24 cellular contexts compared by ENCODE assay signal in the genomic region with DNA sequence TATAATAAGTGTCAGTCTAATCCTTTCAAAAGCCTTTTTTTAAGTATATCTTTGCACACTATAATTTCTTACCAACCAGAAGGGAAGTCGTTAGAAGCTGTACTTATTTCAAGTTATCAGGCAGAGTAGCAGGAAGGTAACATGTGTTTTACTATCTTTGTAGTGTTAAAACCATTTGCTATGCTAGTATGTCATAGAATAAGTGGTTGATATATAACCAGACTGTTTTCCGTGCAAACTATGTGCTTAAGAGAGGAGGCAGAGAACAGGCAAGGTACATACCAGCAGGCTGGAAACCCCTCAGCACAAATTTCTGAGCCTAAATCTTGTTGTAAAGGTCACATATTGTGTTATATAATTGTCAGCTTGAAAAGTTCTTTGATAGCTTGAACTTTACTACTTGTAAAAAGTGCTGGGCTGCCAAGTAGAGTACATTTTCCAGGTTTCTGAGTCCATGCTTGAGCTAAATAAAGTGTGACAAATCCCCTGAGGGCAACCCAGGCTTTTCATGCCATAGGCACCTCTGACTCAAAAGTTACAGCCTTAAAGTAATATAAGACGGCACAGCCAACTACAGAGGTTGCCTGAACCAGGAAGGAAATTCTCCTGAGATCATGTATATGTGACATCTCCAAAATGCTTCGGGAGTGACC.
DNase-seq lines count a peak whose midpoint lies in the region; ATAC-seq, FAIRE-seq and TF ChIP-seq lines count a peak whose summit lies in the region.
"Had no signal": no experiment of that assay in that cellular context is flagged by ENCODE, and none has a peak within 500 bp of the region (broad histone marks: within the 10 kb centered on the region; RNA-seq: fewer than 3 reads in every experiment).

No MANE protein-coding gene starts in this region.

- DNase-seq in H54 (ENCODE audit: insufficient read length, low spot score), result no peak
- peak; percentile 16 for DNase-seq in epithelial cell of prostate (ENCODE audit: low read depth, low spot score)
- no peak for DNase-seq in osteocyte (ENCODE audit: extremely low spot score, unreplicated experiment)
- DNase-seq in C1 segment of cervical spinal cord (lab: John Stamatoyannopoulos, UW), result no peak
- DNase-seq in activated effector memory CD4-positive, alpha-beta T cell treated with anti-CD3 and anti-CD28 coated beads, Interleukin-2, amount 50 U/mL, for 16 hours, result no peak
- DNase-seq in stimulated activated CD4-positive, alpha-beta T cell treated with anti-CD3 and anti-CD28 coated beads, Interleukin-12 subunit alpha, Interleukin-12 subunit beta, amount 100 ng/mL, for 4 hours, result no peak
- DNase-seq: activated CD8-positive, alpha-beta memory T cell treated with anti-CD3 and anti-CD28 coated beads, Interleukin-2, amount 10 ng/mL, durations not matched to agents 7 days and 5 days; anterior cingulate cortex; Caco-2; H7; left lung; NCI-H1105 treated with DMSO at 0.1 percent for 48 hours; NCI-H748 treated with DMSO at 0.1 percent for 48 hours; occipital lobe; stimulated activated CD4-positive, alpha-beta T cell treated with anti-CD3 and anti-CD28 coated beads, Interleukin-4, amount 100 ng/mL, for 1 hour; substantia nigra; T1000; uterus had no signal

- peak; percentile 64 for FAIRE-seq in H54 (lab: Jason Lieb, UNC)
- FAIRE-seq: frontal cortex had no signal

- H3K36me3 Mint-ChIP-seq in osteocyte (ENCODE audit: unreplicated experiment), result no peaks in the 10 kb centered on the region
- H3K36me3 Mint-ChIP-seq: activated CD8-positive, alpha-beta memory T cell treated with anti-CD3 and anti-CD28 coated beads, Interleukin-2, amount 10 ng/mL, durations not matched to agents 7 days and 5 days had no signal

- no peaks in the 10 kb centered on the region for H3K27me3 Mint-ChIP-seq in osteocyte (ENCODE audit: unreplicated experiment)
- H3K27me3 Mint-ChIP-seq: activated CD8-positive, alpha-beta memory T cell treated with anti-CD3 and anti-CD28 coated beads, Interleukin-2, amount 10 ng/mL, durations not matched to agents 7 days and 5 days had no signal

- no peaks in the 10 kb centered on the region for H3K79me2 ChIP-seq in OCI-LY3 (ENCODE audit: low read length)

- TF ChIP-seq POLR2A in H54 (IDR thresholded peaks at IDR 0.05; ENCODE audit: low read depth, low read length), result no peak

- H3K4me1 Mint-ChIP-seq in osteocyte (ENCODE audit: unreplicated experiment), result peaks cover 20% of the 10 kb centered on the region
- H3K4me1 Mint-ChIP-seq: activated CD8-positive, alpha-beta memory T cell treated with anti-CD3 and anti-CD28 coated beads, Interleukin-2, amount 10 ng/mL, durations not matched to agents 7 days and 5 days had no signal

- H3K36me3 ChIP-seq in OCI-LY3 (replicated peaks; ENCODE audit: low read depth, low read length), result no peaks in the 10 kb centered on the region
- H3K36me3 ChIP-seq: left lung, uterus had no signal

- H3K4me3 ChIP-seq in OCI-LY3 (ENCODE audit: low read length), result no peak overlapping the region
- H3K4me3 ChIP-seq: left lung, skin epidermis, uterus had no signal

- H3K4me3 Mint-ChIP-seq in osteocyte (ENCODE audit: unreplicated experiment), result no peak overlapping the region
- H3K4me3 Mint-ChIP-seq: activated CD8-positive, alpha-beta memory T cell treated with anti-CD3 and anti-CD28 coated beads, Interleukin-2, amount 10 ng/mL, durations not matched to agents 7 days and 5 days had no signal

- no peak overlapping the region for H3K27ac ChIP-seq in OCI-LY3 (ENCODE audit: low read length)
- no peak overlapping the region for H3K27ac ChIP-seq in epithelial cell of prostate
- H3K27ac ChIP-seq: KMS-11, left lung, skin epidermis, uterus had no signal

- H3K4me2 ChIP-seq in OCI-LY3 (ENCODE audit: low read length), result no peak overlapping the region
- H3K4me2 ChIP-seq: KMS-11 had no signal

- no peak for TF ChIP-seq CTCF in OCI-LY3 (IDR thresholded peaks at IDR 0.05; ENCODE audit: low read depth, low read length)
- no peak for TF ChIP-seq CTCF in osteocyte (IDR thresholded peaks at IDR 0.05)

- peak overlapping the region; percentile 8; the same call in 1 of the 2 replicates for H2AFZ ChIP-seq in OCI-LY3 (ENCODE audit: low read depth, low read length)

- H4K20me1 ChIP-seq in OCI-LY3 (ENCODE audit: insufficient read depth, low read length), result no peaks in the 10 kb centered on the region

- H3K9me3 ChIP-seq in OCI-LY3 (ENCODE audit: insufficient read depth, low read length), result no peaks in the 10 kb centered on the region
- H3K9me3 ChIP-seq: Caco-2, left lung, uterus had no signal

- H3K9me3 Mint-ChIP-seq in osteocyte (ENCODE audit: unreplicated experiment), result no peaks in the 10 kb centered on the region

- H3K4me1 ChIP-seq in OCI-LY3 (ENCODE audit: low read length), result no peaks in the 10 kb centered on the region
- H3K4me1 ChIP-seq: Caco-2, left lung, uterus had no signal

- H3K27me3 ChIP-seq in OCI-LY3 (ENCODE audit: low read depth, low read length), result no peaks in the 10 kb centered on the region
- H3K27me3 ChIP-seq: left lung, uterus had no signal

- peak overlapping the region; percentile 10 for H3K27ac Mint-ChIP-seq in osteocyte (ENCODE audit: unreplicated experiment)
- H3K27ac Mint-ChIP-seq: activated CD8-positive, alpha-beta memory T cell treated with anti-CD3 and anti-CD28 coated beads, Interleukin-2, amount 10 ng/mL, durations not matched to agents 7 days and 5 days; activated T-helper 2 cell treated with anti-CD3 and anti-CD28 coated beads, Interferon-gamma antibody, Interleukin-2, Interleukin-4, amounts not matched to agents 10 μg/mL and 5 μg/mL and 100 μg/mL, durations not matched to agents 14 hours and 24 hours and 36 hours had no signal

- no peak for ATAC-seq in HG02938 (IDR thresholded peaks at IDR 0.05; ENCODE audit: unreplicated experiment)
- ATAC-seq: activated CD8-positive, alpha-beta memory T cell treated with anti-CD3 and anti-CD28 coated beads, Interleukin-2, amount 10 ng/mL, durations not matched to agents 7 days and 5 days; left lung had no signal

- H3K9ac ChIP-seq in OCI-LY3 (ENCODE audit: low read length), result no peak overlapping the region
- H3K9ac ChIP-seq: KMS-11 had no signal
